ENCODE assay signal across 21 cellular contexts in the genomic region with DNA sequence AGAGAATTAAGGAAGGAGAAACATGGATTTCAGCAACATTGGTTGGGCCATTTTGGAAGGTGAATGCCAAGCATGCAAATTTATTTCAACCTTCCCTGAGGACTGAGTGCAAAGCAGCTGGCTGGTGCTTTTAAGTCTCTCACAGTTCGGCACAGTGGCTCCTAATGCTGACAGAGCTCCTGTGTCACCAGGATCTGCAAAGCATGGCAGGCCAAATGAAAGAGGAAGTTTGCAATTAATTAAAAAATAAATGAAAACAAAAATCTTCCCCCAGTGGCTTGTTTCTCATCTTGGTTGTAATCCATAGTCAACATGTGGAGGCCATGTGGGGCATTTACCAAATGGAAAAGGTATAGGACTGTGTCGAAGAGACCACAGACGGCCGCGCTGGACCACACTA.
DNase-seq lines count a peak whose midpoint lies in the region; ATAC-seq and TF ChIP-seq lines count a peak whose summit lies in the region.
"Had no signal": no experiment of that assay in that cellular context is flagged by ENCODE, and none has a peak within 500 bp of the region (broad histone marks: within the 10 kb centered on the region; RNA-seq: fewer than 3 reads in every experiment).

No MANE protein-coding gene starts in this region.

- H3K27me3 ChIP-seq in neural progenitor cell: no peaks in the 10 kb centered on the region
- H3K27me3 ChIP-seq: BLaER1, Peyer's patch had no signal

- H3K36me3 Mint-ChIP-seq in WTC11: no peaks in the 10 kb centered on the region
- H3K36me3 Mint-ChIP-seq in neural progenitor cell: peaks cover 1% of the 10 kb centered on the region
- H3K36me3 Mint-ChIP-seq: CD4-positive, CD25-positive, alpha-beta regulatory T cell; IgD-negative memory B cell had no signal

- no peak overlapping the region for H3K4me2 ChIP-seq in neural progenitor cell
- H3K4me2 ChIP-seq: BLaER1, KMS-11 had no signal

- H3K4me1 Mint-ChIP-seq in WTC11: peaks cover 13% of the 10 kb centered on the region
- H3K4me1 Mint-ChIP-seq in neural progenitor cell: peaks cover 16% of the 10 kb centered on the region
- H3K4me1 Mint-ChIP-seq: CD4-positive, CD25-positive, alpha-beta regulatory T cell had no signal

- no peaks in the 10 kb centered on the region; the same call in 1 of the 2 replicates for H3K27me3 Mint-ChIP-seq in WTC11 (ENCODE audit: low read depth)
- no peaks in the 10 kb centered on the region for H3K27me3 Mint-ChIP-seq in neural progenitor cell (ENCODE audit: insufficient read depth, low read depth)
- H3K27me3 Mint-ChIP-seq: CD4-positive, CD25-positive, alpha-beta regulatory T cell had no signal

- H3K9me3 ChIP-seq in neural progenitor cell (ENCODE audit: low read depth): no peaks in the 10 kb centered on the region
- H3K9me3 ChIP-seq: BLaER1, Peyer's patch had no signal

- no peaks in the 10 kb centered on the region for H3K79me2 ChIP-seq in neural progenitor cell (ENCODE audit: low read depth)

- H3F3A ChIP-seq in neural progenitor cell (ENCODE audit: low read depth): no peaks in the 10 kb centered on the region

- H3K27ac Mint-ChIP-seq in WTC11 (no peak overlapping the region), neural progenitor cell (peak overlapping the region; percentile 78)
- H3K27ac Mint-ChIP-seq: CD4-positive, CD25-positive, alpha-beta regulatory T cell; IgD-negative memory B cell had no signal

- H3K4me3 ChIP-seq in neural progenitor cell: no peak overlapping the region
- H3K4me3 ChIP-seq: BLaER1, Peyer's patch, SK-N-MC had no signal

- DNase-seq in NCI-H2171 treated with DMSO at 0.1 percent for 48 hours (lab: John Stamatoyannopoulos, UW) (peak; percentile 34), NCI-H2171 (lab: John Stamatoyannopoulos, UW) (no peak), NCI-H82 (lab: John Stamatoyannopoulos, UW) (peak; percentile 92), WTC11 (ENCODE audit: low spot score) (no peak), neural progenitor cell (ENCODE audit: low spot score) (peak; percentile 23), cerebellum (ENCODE audit: low spot score) (no peak)
- DNase-seq: CD4-positive, CD25-positive, alpha-beta regulatory T cell; HCEC 1CT; MM.1S; NCI-H2029 treated with DMSO at 0.1 percent for 48 hours; NCI-H345; NCI-H510A treated with DMSO at 0.1 percent for 48 hours; Peyer's patch; SIG-M5 had no signal

- no peaks in the 10 kb centered on the region for H3K36me3 ChIP-seq in neural progenitor cell
- H3K36me3 ChIP-seq: BLaER1, Peyer's patch had no signal

- H3K4me3 Mint-ChIP-seq in WTC11 (no peak overlapping the region), neural progenitor cell (no peak overlapping the region)
- H3K4me3 Mint-ChIP-seq: CD4-positive, CD25-positive, alpha-beta regulatory T cell; IgD-negative memory B cell had no signal

- H4K20me1 ChIP-seq in neural progenitor cell (ENCODE audit: low read depth): no peaks in the 10 kb centered on the region
- H4K20me1 ChIP-seq: BLaER1 had no signal

- no peak for TF ChIP-seq CTCF in WTC11 (IDR thresholded peaks at IDR 0.05)
- TF ChIP-seq CTCF in neural progenitor cell (IDR thresholded peaks at IDR 0.05): no peak

- H3K9me3 Mint-ChIP-seq in WTC11: peaks cover 10% of the 10 kb centered on the region; the same call in 1 of the 2 replicates
- H3K9me3 Mint-ChIP-seq in neural progenitor cell: no peaks in the 10 kb centered on the region
- H3K9me3 Mint-ChIP-seq: CD4-positive, CD25-positive, alpha-beta regulatory T cell had no signal

- CTCF ChIA-PET in WTC11 (lab: Charles Lee): interaction anchor here (1.4 to 3.2 kb wide), 3 partner anchors 31 to 356 kb away, joined by 5 to 11 read pairs (median 6); partner anchors contain the start of gene COL1A2

- peaks cover 12% of the 10 kb centered on the region for H3K4me1 ChIP-seq in neural progenitor cell
- H3K4me1 ChIP-seq: BLaER1, Peyer's patch had no signal

- H3K27ac ChIP-seq in neural progenitor cell: no peak overlapping the region
- H3K27ac ChIP-seq: BLaER1, HL-60, KMS-11, Peyer's patch, SK-N-MC had no signal

- peak; percentile 55 for ATAC-seq in WTC11
- no peak for ATAC-seq in HG03025 (IDR thresholded peaks at IDR 0.05; ENCODE audit: low FRiP score, unreplicated experiment)
- no peak for ATAC-seq in HG02610 (IDR thresholded peaks at IDR 0.05; ENCODE audit: unreplicated experiment)

- peak overlapping the region; percentile 22 for H2AFZ ChIP-seq in neural progenitor cell (replicated peaks)

- H3K9ac ChIP-seq in neural progenitor cell: no peak overlapping the region
- H3K9ac ChIP-seq: BLaER1, KMS-11 had no signal

- POLR2A ChIA-PET in WTC11 (lab: Charles Lee): no interaction called here

TF ChIP-seq in WTC11, 78 proteins besides CTCF, POLR2A, EP300 and RAD21:
- TF ChIP-seq FOXK1 (CRISPR knock-in tag; IDR thresholded peaks at IDR 0.05) (no peak), TP53 (CRISPR knock-in tag; IDR thresholded peaks at IDR 0.05) (no peak), ZSCAN18 (CRISPR knock-in tag; IDR thresholded peaks at IDR 0.05) (no peak), ZNF396 (CRISPR knock-in tag; IDR thresholded peaks at IDR 0.05; ENCODE audit: borderline replicate concordance) (no peak), FOXJ3 (CRISPR knock-in tag; IDR thresholded peaks at IDR 0.05; ENCODE audit: borderline replicate concordance) (no peak), JAZF1 (CRISPR knock-in tag; IDR thresholded peaks at IDR 0.05) (no peak), JUN (CRISPR knock-in tag; IDR thresholded peaks at IDR 0.05) (no peak), SMAD4 (CRISPR knock-in tag; IDR thresholded peaks at IDR 0.05) (no peak)
- TF ChIP-seq, protein P1, sequence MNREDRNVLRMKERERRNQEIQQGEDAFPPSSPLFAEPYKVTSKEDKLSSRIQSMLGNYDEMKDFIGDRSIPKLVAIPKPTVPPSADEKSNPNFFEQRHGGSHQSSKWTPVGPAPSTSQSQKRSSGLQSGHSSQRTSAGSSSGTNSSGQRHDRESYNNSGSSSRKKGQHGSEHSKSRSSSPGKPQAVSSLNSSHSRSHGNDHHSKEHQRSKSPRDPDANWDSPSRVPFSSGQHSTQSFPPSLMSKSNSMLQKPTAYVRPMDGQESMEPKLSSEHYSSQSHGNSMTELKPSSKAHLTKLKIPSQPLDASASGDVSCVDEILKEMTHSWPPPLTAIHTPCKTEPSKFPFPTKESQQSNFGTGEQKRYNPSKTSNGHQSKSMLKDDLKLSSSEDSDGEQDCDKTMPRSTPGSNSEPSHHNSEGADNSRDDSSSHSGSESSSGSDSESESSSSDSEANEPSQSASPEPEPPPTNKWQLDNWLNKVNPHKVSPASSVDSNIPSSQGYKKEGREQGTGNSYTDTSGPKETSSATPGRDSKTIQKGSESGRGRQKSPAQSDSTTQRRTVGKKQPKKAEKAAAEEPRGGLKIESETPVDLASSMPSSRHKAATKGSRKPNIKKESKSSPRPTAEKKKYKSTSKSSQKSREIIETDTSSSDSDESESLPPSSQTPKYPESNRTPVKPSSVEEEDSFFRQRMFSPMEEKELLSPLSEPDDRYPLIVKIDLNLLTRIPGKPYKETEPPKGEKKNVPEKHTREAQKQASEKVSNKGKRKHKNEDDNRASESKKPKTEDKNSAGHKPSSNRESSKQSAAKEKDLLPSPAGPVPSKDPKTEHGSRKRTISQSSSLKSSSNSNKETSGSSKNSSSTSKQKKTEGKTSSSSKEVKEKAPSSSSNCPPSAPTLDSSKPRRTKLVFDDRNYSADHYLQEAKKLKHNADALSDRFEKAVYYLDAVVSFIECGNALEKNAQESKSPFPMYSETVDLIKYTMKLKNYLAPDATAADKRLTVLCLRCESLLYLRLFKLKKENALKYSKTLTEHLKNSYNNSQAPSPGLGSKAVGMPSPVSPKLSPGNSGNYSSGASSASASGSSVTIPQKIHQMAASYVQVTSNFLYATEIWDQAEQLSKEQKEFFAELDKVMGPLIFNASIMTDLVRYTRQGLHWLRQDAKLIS (CRISPR knock-in tag; IDR thresholded peaks at IDR 0.05; ENCODE audit: borderline replicate concordance): no peak

Comparison
In these comparisons a context has a peak if more than half of its experiments do, and no peak if none do; other contexts are left out.
1. DNase-seq: peak in NCI-H2171 treated with DMSO at 0.1 percent for 48 hours (single experiment), NCI-H82 (single experiment) and neural progenitor cell (single experiment); none in NCI-H2171 (single experiment), WTC11 (single experiment) and cerebellum (single experiment).